13 cellular contexts compared by ENCODE assay signal in the genomic region with DNA sequence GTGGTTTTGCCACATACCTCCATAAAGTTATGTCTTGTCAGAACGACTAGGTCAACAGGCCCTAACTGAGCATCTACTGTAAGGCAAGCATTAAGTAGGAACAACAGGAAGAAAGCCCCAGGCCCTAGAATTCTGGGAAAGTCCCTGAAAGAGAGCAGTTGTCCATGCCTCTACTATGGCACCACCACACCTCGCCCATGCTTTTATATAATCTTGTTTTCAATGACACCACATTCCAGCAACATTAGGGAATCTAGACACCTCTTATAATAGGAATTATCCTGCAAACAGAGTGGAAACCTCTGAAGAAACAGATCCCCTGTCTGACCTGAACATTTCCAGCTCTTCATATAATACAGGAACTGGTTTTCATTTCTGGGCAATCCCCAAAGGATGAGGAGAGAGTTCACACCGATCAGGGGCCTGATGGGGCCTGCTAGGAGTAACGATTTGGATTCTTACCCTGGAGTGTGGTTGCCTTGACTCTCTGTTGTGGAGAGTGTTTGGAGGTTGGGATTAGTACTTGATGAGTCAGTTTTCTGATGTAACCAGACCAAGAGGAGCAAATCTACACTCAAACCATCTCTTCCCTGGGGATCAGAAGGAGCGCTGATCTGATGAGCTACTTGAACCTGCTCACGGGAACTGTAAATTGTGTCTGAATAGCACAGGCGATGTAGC. TPM values are rescaled to one million over a fixed set of nuclear protein-coding genes. Genes with fewer than 3 reads are reported as not detected.
DNase-seq lines count a peak whose midpoint lies in the region; TF ChIP-seq lines count a peak whose summit lies in the region.
"Had no signal": no experiment of that assay in that cellular context is flagged by ENCODE, and none has a peak within 500 bp of the region (broad histone marks: within the 10 kb centered on the region; RNA-seq: fewer than 3 reads in every experiment).

No MANE protein-coding gene starts in this region.

- peaks cover 5% of the 10 kb centered on the region for H3K36me3 Mint-ChIP-seq in type B pancreatic cell

- no peak overlapping the region for H3K4me3 ChIP-seq in uterus
- H3K4me3 ChIP-seq: gastroesophageal sphincter had no signal

- no peaks in the 10 kb centered on the region for H3K27me3 Mint-ChIP-seq in type B pancreatic cell

- no peaks in the 10 kb centered on the region for H3K27me3 ChIP-seq in uterus
- H3K27me3 ChIP-seq: gastroesophageal sphincter had no signal

- H3K4me1 Mint-ChIP-seq in type B pancreatic cell (ENCODE audit: unreplicated experiment): peaks cover 15% of the 10 kb centered on the region

- H3K27ac Mint-ChIP-seq in type B pancreatic cell: no peak overlapping the region

- TF ChIP-seq POLR2A in uterus (IDR thresholded peaks at IDR 0.05): no peak

- H3K9me3 Mint-ChIP-seq in type B pancreatic cell: no peaks in the 10 kb centered on the region

- TF ChIP-seq CTCF in type B pancreatic cell (conservative IDR thresholded peaks at IDR 0.05): no peak
- no peak for TF ChIP-seq CTCF in uterus (IDR thresholded peaks at IDR 0.05)

- intact Hi-C loops in uterus (cut with DNase I; ENCODE audit: low total_unique reads): no loop called here

- H3K4me3 Mint-ChIP-seq in type B pancreatic cell: no peak overlapping the region

- no peaks in the 10 kb centered on the region for H3K36me3 ChIP-seq in uterus

- DNase-seq in AG20443 (ENCODE audit: low spot score) (peak; percentile 85), HT1080 (ENCODE audit: low read depth) (peak; percentile 76), amniotic epithelial cell (ENCODE audit: low read depth) (peak; percentile 74), kidney tubule cell (ENCODE audit: low spot score) (peak; percentile 56), NCI-H82 treated with DMSO at 0.1 percent for 48 hours (lab: John Stamatoyannopoulos, UW; ENCODE audit: unreplicated experiment) (no peak), C1 segment of cervical spinal cord (lab: John Stamatoyannopoulos, UW) (no peak), type B pancreatic cell (ENCODE audit: extremely low spot score, unreplicated experiment) (no peak), uterus (no peak)
- DNase-seq: amygdala, NCI-H187, right cardiac atrium, SIG-M5 had no signal

- H3K9me3 ChIP-seq in uterus: no peaks in the 10 kb centered on the region
- H3K9me3 ChIP-seq: gastroesophageal sphincter had no signal

- H3K27ac ChIP-seq in uterus: no peak overlapping the region
- H3K27ac ChIP-seq: gastroesophageal sphincter had no signal

- H3K4me1 ChIP-seq in uterus: no peaks in the 10 kb centered on the region
- H3K4me1 ChIP-seq: gastroesophageal sphincter had no signal

RNA-seq across cellular contexts. Expression of a gene that starts 31.9 kb away (rescaled TPM):
- total RNA-seq in HT1080 (2014; rRNA removed; shearing (Covaris generic)): 3.4 and 3.7 TPM in 2 replicates
- polyA plus RNA-seq in HT1080 (2015; cell fraction: cytosol; rRNA removed): 5.2 and 5.8 TPM in 2 replicates
- polyA plus RNA-seq in HT1080 (2015; cell fraction: nucleus; rRNA removed): 8.5 and 10.7 TPM in 2 replicates
- total RNA-seq in type B pancreatic cell (ENCODE audit: low replicate concordance) (8.3 and 21.5 TPM in 2 replicates), uterus (10 to 100 TPM; 14.1 to 55.0 (median 30.0) TPM)

RNA-seq across cellular contexts. Expression of a gene that starts 35.1 kb away (rescaled TPM):
- 8.3 and 10.1 TPM in 2 replicates for total RNA-seq in HT1080 (2014; rRNA removed; shearing (Covaris generic))
- polyA plus RNA-seq in HT1080 (2015; cell fraction: cytosol; rRNA removed): 11.2 and 13.6 TPM in 2 replicates
- polyA plus RNA-seq in HT1080 (2015; cell fraction: nucleus; rRNA removed): 30.9 and 32.0 TPM in 2 replicates
- 11.3 and 13.1 TPM in 2 replicates for total RNA-seq in type B pancreatic cell (ENCODE audit: low replicate concordance)
- 10 to 100 TPM in 2 of 4 donors, 1 to 10 TPM in 2; 6.9 to 36.6 (median 12.7) TPM for total RNA-seq in uterus

Comparison
In these comparisons a context has a peak if more than half of its experiments do, and no peak if none do; other contexts are left out.
1. DNase-seq: peak in AG20443 (single experiment), HT1080 (single experiment), amniotic epithelial cell (single experiment) and kidney tubule cell (single experiment); none in NCI-H82 treated with DMSO at 0.1 percent for 48 hours (single experiment), C1 segment of cervical spinal cord (0 of 14), type B pancreatic cell (single experiment) and uterus (0 of 2).